ENCODE assay signal across 8 cellular contexts in the genomic region with DNA sequence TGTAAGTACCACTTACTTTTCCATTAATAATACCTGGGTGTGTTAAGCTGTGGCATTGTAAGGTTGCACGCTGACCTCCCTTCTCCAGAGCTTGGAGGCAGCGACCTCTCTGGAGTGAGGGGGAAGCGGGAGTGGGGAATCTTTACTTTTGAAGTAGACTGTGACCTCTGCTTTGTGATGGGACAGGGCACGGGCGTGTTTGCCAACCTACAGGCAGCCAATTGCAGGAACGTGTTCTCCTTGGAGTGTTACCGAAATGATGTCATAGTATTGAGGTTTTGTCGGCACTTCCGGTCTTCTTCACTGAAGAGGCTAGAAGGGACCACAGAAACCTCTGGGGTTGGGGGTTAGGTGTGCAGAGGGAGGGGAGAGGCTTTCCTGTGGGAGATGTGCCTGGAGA. TPM values are rescaled to one million over a fixed set of nuclear protein-coding genes. Genes with fewer than 3 reads are reported as not detected.
A peak's percentile ranks its signal among the peaks of the same experiment; 100 is the strongest.
DNase-seq lines count a peak whose midpoint lies in the region; ATAC-seq lines count a peak whose summit lies in the region.

No MANE protein-coding gene starts in this region.

- POLR2A ChIA-PET in activated CD4-positive, alpha-beta memory T cell treated with anti-CD3 and anti-CD28 coated beads, Interleukin-2, amount 10 ng/mL, durations not matched to agents 7 days and 5 days (lab: Charles Lee) = no interaction called here

- no peak overlapping the region for H3K27ac Mint-ChIP-seq in activated CD4-positive, alpha-beta memory T cell treated with anti-CD3 and anti-CD28 coated beads, Interleukin-2, amount 10 ng/mL, durations not matched to agents 7 days and 5 days

- no peaks in the 10 kb centered on the region for H3K9me3 ChIP-seq in right cardiac atrium (ENCODE audit: control insufficient read depth, low read length)

- CTCF ChIA-PET in activated CD4-positive, alpha-beta memory T cell treated with anti-CD3 and anti-CD28 coated beads, Interleukin-2, amount 10 ng/mL, durations not matched to agents 7 days and 5 days (lab: Charles Lee) = no interaction called here

- DNase-seq in NK-92 treated with Interleukin-12 subunit alpha and Interleukin-12 subunit beta, amount 100 ng/mL, for 24 hours (lab: John Stamatoyannopoulos, UW) = peak; percentile 33
- DNase-seq in NK-92 (lab: John Stamatoyannopoulos, UW; ENCODE audit: unreplicated experiment) (no peak), right cardiac atrium (peak; percentile 22 to 55 (median 54)), skeletal muscle cell (ENCODE audit: low read depth) (no peak)
- DNase-seq in activated CD4-positive, alpha-beta memory T cell treated with anti-CD3 and anti-CD28 coated beads, Interleukin-2, amount 10 ng/mL, durations not matched to agents 7 days and 5 days = peak; percentile 30

- H3K9me3 Mint-ChIP-seq in activated CD4-positive, alpha-beta memory T cell treated with anti-CD3 and anti-CD28 coated beads, Interleukin-2, amount 10 ng/mL, durations not matched to agents 7 days and 5 days = no peaks in the 10 kb centered on the region

- H3K4me1 Mint-ChIP-seq in activated CD4-positive, alpha-beta memory T cell treated with anti-CD3 and anti-CD28 coated beads, Interleukin-2, amount 10 ng/mL, durations not matched to agents 7 days and 5 days = peaks cover 23% of the 10 kb centered on the region

- H3K4me3 ChIP-seq in right cardiac atrium (ENCODE audit: low read length) = peak overlapping the region; percentile 92
- H3K4me3 ChIP-seq in skeletal muscle cell (ENCODE audit: low read depth, low read length) = peak overlapping the region; percentile 99

- H3K4me1 ChIP-seq in right cardiac atrium (ENCODE audit: control insufficient read depth, insufficient read depth, low read length) = peaks cover 9% of the 10 kb centered on the region

- H3K4me3 Mint-ChIP-seq in activated CD4-positive, alpha-beta memory T cell treated with anti-CD3 and anti-CD28 coated beads, Interleukin-2, amount 10 ng/mL, durations not matched to agents 7 days and 5 days = peak overlapping the region; percentile 92

- 20% methylated on average over 9 of the region's 9 CpGs for WGBS in right cardiac atrium

- intact Hi-C loops in right cardiac atrium (cut with DNase I) = loop anchor here (5.0 to 10.0 kb wide), 6 partner anchors 62 to 352 kb away; no protein-coding TSS in a partner anchor

- peak overlapping the region; percentile 49 for H3K27ac ChIP-seq in right cardiac atrium (ENCODE audit: low read length)

- H3K27me3 Mint-ChIP-seq in activated CD4-positive, alpha-beta memory T cell treated with anti-CD3 and anti-CD28 coated beads, Interleukin-2, amount 10 ng/mL, durations not matched to agents 7 days and 5 days = peaks cover 25% of the 10 kb centered on the region

- ATAC-seq in right cardiac atrium (peak in 1 of 2 donors; percentile 28), GM19397 (IDR thresholded peaks at IDR 0.05; ENCODE audit: unreplicated experiment) (no peak), HG02870 (IDR thresholded peaks at IDR 0.05; ENCODE audit: unreplicated experiment) (no peak), GM19455 (IDR thresholded peaks at IDR 0.05; ENCODE audit: unreplicated experiment) (no peak)

- no peaks in the 10 kb centered on the region for H3K27me3 ChIP-seq in right cardiac atrium (ENCODE audit: control insufficient read depth, insufficient read depth)

- no peaks in the 10 kb centered on the region for H3K36me3 Mint-ChIP-seq in activated CD4-positive, alpha-beta memory T cell treated with anti-CD3 and anti-CD28 coated beads, Interleukin-2, amount 10 ng/mL, durations not matched to agents 7 days and 5 days (ENCODE audit: low read depth)

RNA-seq across cellular contexts. Expression of gene TLN2, which starts 2.1 kb away (rescaled TPM):
- total RNA-seq in activated CD4-positive, alpha-beta memory T cell treated with anti-CD3 and anti-CD28 coated beads, Interleukin-2, amount 10 ng/mL, durations not matched to agents 7 days and 5 days = under 1 TPM; 0.18 to 0.55 TPM
- total RNA-seq in right cardiac atrium = 10 to 100 TPM; 17.9 to 33.0 (median 31.4) TPM
- polyA plus RNA-seq in right cardiac atrium = 8.5 TPM

Comparison
In these comparisons a context has a peak if more than half of its experiments do, and no peak if none do; other contexts are left out.
1. DNase-seq: peak in NK-92 treated with Interleukin-12 subunit alpha and Interleukin-12 subunit beta, amount 100 ng/mL, for 24 hours (single experiment), activated CD4-positive, alpha-beta memory T cell treated with anti-CD3 and anti-CD28 coated beads, Interleukin-2, amount 10 ng/mL, durations not matched to agents 7 days and 5 days (single experiment) and right cardiac atrium (3 of 3); none in NK-92 (single experiment) and skeletal muscle cell (single experiment).
2. RNA of gene TLN2, which starts 2.1 kb away (total RNA-seq): 17.9 to 33.0 TPM in right cardiac atrium; 0.18 to 0.55 TPM in activated CD4-positive, alpha-beta memory T cell treated with anti-CD3 and anti-CD28 coated beads, Interleukin-2, amount 10 ng/mL, durations not matched to agents 7 days and 5 days; every median in the first group is over 10 times any median in the second.